ENCODE assay signal across 1 cellular context in the genomic region with DNA sequence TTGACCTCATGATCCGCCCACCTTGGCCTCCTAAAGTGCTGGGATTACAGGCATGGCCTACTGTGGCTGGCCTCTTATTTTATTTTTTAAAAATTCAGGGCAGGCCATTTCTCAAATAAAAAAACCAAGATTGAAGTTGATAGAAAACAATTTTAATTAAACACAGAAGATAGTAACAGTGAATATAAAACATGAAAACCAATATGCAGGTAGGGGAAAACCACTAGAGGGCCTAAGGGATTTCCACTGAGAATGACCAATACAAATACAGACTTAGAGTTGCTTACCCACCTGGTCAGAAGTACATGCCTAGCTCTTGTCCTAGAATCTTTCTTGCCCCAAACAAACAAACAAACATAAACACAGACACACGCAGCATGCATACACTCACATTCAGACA.
TF ChIP-seq lines count a peak whose summit lies in the region.

No MANE protein-coding gene starts in this region.

TF ChIP-seq in H1, 55 proteins besides CTCF, POLR2A, EP300 and RAD21 (continued from another document):
- TF ChIP-seq, protein P1, sequence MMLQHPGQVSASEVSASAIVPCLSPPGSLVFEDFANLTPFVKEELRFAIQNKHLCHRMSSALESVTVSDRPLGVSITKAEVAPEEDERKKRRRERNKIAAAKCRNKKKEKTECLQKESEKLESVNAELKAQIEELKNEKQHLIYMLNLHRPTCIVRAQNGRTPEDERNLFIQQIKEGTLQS (IDR thresholded peaks at IDR 0.05; ENCODE audit: insufficient read depth, low read depth, low read length), result no peak
- TF ChIP-seq POU5F1 (IDR thresholded peaks at IDR 0.05; ENCODE audit: low read depth, low read length) (no peak), YY1 (IDR thresholded peaks at IDR 0.05; ENCODE audit: low read depth, low read length) (no peak), ASH2L (IDR thresholded peaks at IDR 0.05; ENCODE audit: low read length) (no peak), TEAD4 (IDR thresholded peaks at IDR 0.05; ENCODE audit: low read depth, low read length) (no peak), ZNF274 (IDR thresholded peaks at IDR 0.05; ENCODE audit: borderline replicate concordance, extremely low read depth, low read length) (no peak)
TF ChIP-seq in H1: peak in this region for 0.
